ENCODE assay signal across 9 cellular contexts in the genomic region with DNA sequence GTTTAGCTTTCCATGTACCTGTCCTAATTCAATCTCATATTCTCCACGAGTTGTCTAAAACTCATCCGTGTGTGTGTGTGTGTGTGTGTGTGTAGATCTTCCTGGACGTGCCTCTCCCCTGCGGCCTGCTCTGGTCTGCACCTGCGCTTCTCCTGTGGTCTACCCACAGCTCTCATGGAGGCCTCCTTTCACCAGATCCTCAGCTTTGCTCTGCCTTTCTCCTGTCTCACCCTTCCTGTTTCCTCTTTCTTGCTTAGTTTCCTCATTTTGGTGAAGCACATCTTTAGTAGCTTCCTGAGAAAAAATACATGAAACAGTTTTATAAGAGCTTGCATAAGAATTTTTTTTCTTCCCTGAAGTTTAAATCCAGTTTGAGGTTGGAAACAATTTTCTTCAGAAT. TPM values are rescaled to one million over a fixed set of nuclear protein-coding genes. Genes with fewer than 3 reads are reported as not detected.
DNase-seq lines count a peak whose midpoint lies in the region; ATAC-seq and TF ChIP-seq lines count a peak whose summit lies in the region.
"Had no signal": no experiment of that assay in that cellular context is flagged by ENCODE, and none has a peak within 500 bp of the region (broad histone marks: within the 10 kb centered on the region; RNA-seq: fewer than 3 reads in every experiment).

No MANE protein-coding gene starts in this region.

- H3K4me2 ChIP-seq in smooth muscle cell: no peak overlapping the region

- H3F3A ChIP-seq in smooth muscle cell (ENCODE audit: low read depth): no peaks in the 10 kb centered on the region

- ATAC-seq in HG02884 (IDR thresholded peaks at IDR 0.05; ENCODE audit: unreplicated experiment) (peak; percentile 96), left ventricle myocardium superior (peak; percentile 61)

- H3K79me2 ChIP-seq in smooth muscle cell (ENCODE audit: low read depth): peaks cover 22% of the 10 kb centered on the region

- no peaks in the 10 kb centered on the region for H4K20me1 ChIP-seq in smooth muscle cell (ENCODE audit: low read depth)

- H3K36me3 ChIP-seq in smooth muscle cell (ENCODE audit: low read depth): no peaks in the 10 kb centered on the region
- no peaks in the 10 kb centered on the region for H3K36me3 ChIP-seq in effector memory CD4-positive, alpha-beta T cell (ENCODE audit: control insufficient read depth, insufficient read depth, low read length)

- H3K9ac ChIP-seq in smooth muscle cell (ENCODE audit: low read depth): no peak overlapping the region

- peak; percentile 43 for DNase-seq in activated naive CD4-positive, alpha-beta T cell treated with anti-CD3 and anti-CD28 coated beads for 36 hours
- DNase-seq in activated naive CD4-positive, alpha-beta T cell treated with anti-CD3 and anti-CD28 coated beads, Interleukin-2, amount 50 U/mL, for 16 hours: no peak
- DNase-seq in NCI-H69 (lab: John Stamatoyannopoulos, UW) (peak; percentile 20), left ventricle myocardium superior (no peak), smooth muscle cell (lab: John Stamatoyannopoulos, UW; ENCODE audit: unreplicated experiment) (no peak), LoVo (ENCODE audit: low spot score) (no peak)
- DNase-seq in effector memory CD4-positive, alpha-beta T cell: no peak

- intact Hi-C loops in activated naive CD4-positive, alpha-beta T cell treated with anti-CD3 and anti-CD28 coated beads for 36 hours (cut with micrococcal nuclease): loop anchor here (2.0 kb wide), 1 partner anchor 18 kb away; a partner anchor contains a TSS
- intact Hi-C loops in left ventricle myocardium superior (cut with micrococcal nuclease): no loop called here

- H3K4me3 Mint-ChIP-seq in activated naive CD4-positive, alpha-beta T cell treated with anti-CD3 and anti-CD28 coated beads for 36 hours: no peak overlapping the region

- H3K9me3 ChIP-seq in smooth muscle cell (replicated peaks; ENCODE audit: low read depth): peaks cover 8% of the 10 kb centered on the region
- H3K9me3 ChIP-seq in effector memory CD4-positive, alpha-beta T cell (ENCODE audit: control insufficient read depth, low read length): no peaks in the 10 kb centered on the region

- H3K27ac Mint-ChIP-seq in activated naive CD4-positive, alpha-beta T cell treated with anti-CD3 and anti-CD28 coated beads for 36 hours: peak overlapping the region; percentile 53

- WGBS in smooth muscle cell (ENCODE audit: low lambda C conversion rate): 88% methylated on average over 5 of the region's 5 CpGs

- H3K4me1 Mint-ChIP-seq in activated naive CD4-positive, alpha-beta T cell treated with anti-CD3 and anti-CD28 coated beads for 36 hours (ENCODE audit: low read depth): peaks cover 14% of the 10 kb centered on the region

- no peak overlapping the region for H3K27ac ChIP-seq in smooth muscle cell (ENCODE audit: low read depth)
- no peak overlapping the region for H3K27ac ChIP-seq in effector memory CD4-positive, alpha-beta T cell (ENCODE audit: insufficient read depth, low read length, poor library complexity, severe bottlenecking)
- H3K27ac ChIP-seq: VCaP had no signal

- H3K27me3 Mint-ChIP-seq in activated naive CD4-positive, alpha-beta T cell treated with anti-CD3 and anti-CD28 coated beads for 36 hours (ENCODE audit: low read depth): no peaks in the 10 kb centered on the region

- CTCF ChIA-PET in activated naive CD4-positive, alpha-beta T cell treated with anti-CD3 and anti-CD28 coated beads for 36 hours (lab: Charles Lee): interaction anchor here (1.0 to 1.8 kb wide), 2 partner anchors 12 to 17 kb away, joined by 3 to 4 read pairs; no protein-coding TSS in a partner anchor

- H3K4me1 ChIP-seq in smooth muscle cell (ENCODE audit: low read depth): peaks cover 7% of the 10 kb centered on the region
- no peaks in the 10 kb centered on the region for H3K4me1 ChIP-seq in effector memory CD4-positive, alpha-beta T cell (ENCODE audit: control insufficient read depth, insufficient read depth, low read length, poor library complexity, severe bottlenecking)

- H3K4me3 ChIP-seq in smooth muscle cell: no peak overlapping the region
- no peak overlapping the region for H3K4me3 ChIP-seq in effector memory CD4-positive, alpha-beta T cell (ENCODE audit: insufficient read depth, low read depth, low read length, poor library complexity, severe bottlenecking)

- H3K27me3 ChIP-seq in smooth muscle cell (ENCODE audit: low read depth): no peaks in the 10 kb centered on the region
- no peaks in the 10 kb centered on the region for H3K27me3 ChIP-seq in effector memory CD4-positive, alpha-beta T cell (replicated peaks; ENCODE audit: control insufficient read depth, insufficient read depth, low read length, poor library complexity, severe bottlenecking)

- H3K36me3 Mint-ChIP-seq in activated naive CD4-positive, alpha-beta T cell treated with anti-CD3 and anti-CD28 coated beads for 36 hours (ENCODE audit: low read depth): peaks cover 8% of the 10 kb centered on the region

- TF ChIP-seq CTCF in smooth muscle cell (IDR thresholded peaks at IDR 0.05; ENCODE audit: borderline replicate concordance, insufficient read depth, poor library complexity, severe bottlenecking): no peak

- H3K9me3 Mint-ChIP-seq in activated naive CD4-positive, alpha-beta T cell treated with anti-CD3 and anti-CD28 coated beads for 36 hours: peaks cover 6% of the 10 kb centered on the region

- no peak overlapping the region for H2AFZ ChIP-seq in smooth muscle cell (ENCODE audit: low read depth)

RNA-seq across cellular contexts. Expression of a gene that starts 18.1 kb away (rescaled TPM):
- total RNA-seq in activated naive CD4-positive, alpha-beta T cell treated with anti-CD3 and anti-CD28 coated beads for 36 hours: 1 to 10 TPM; 4.9 to 5.2 TPM
- total RNA-seq in left ventricle myocardium superior (2.2 TPM), smooth muscle cell (4.6 and 6.2 TPM in 2 replicates)
- 1.2 and 3.7 TPM in 2 replicates for polyA plus RNA-seq in smooth muscle cell

RNA-seq across cellular contexts. Expression of a gene that starts 19.2 kb away (rescaled TPM):
- total RNA-seq in activated naive CD4-positive, alpha-beta T cell treated with anti-CD3 and anti-CD28 coated beads for 36 hours: 1 to 10 TPM; 3.8 to 4.2 TPM
- total RNA-seq in left ventricle myocardium superior (27.7 TPM), smooth muscle cell (13.7 and 15.6 TPM in 2 replicates)
- polyA plus RNA-seq in smooth muscle cell: 12.8 and 19.8 TPM in 2 replicates

Comparison
In these comparisons a context has a peak if more than half of its experiments do, and no peak if none do; other contexts are left out.
1. DNase-seq: peak in activated naive CD4-positive, alpha-beta T cell treated with anti-CD3 and anti-CD28 coated beads for 36 hours (single experiment) and NCI-H69 (single experiment); none in activated naive CD4-positive, alpha-beta T cell treated with anti-CD3 and anti-CD28 coated beads, Interleukin-2, amount 50 U/mL, for 16 hours (single experiment), left ventricle myocardium superior (single experiment), smooth muscle cell (single experiment), LoVo (single experiment) and effector memory CD4-positive, alpha-beta T cell (0 of 3).